Comparison of ENCODE assay signal across 8 cellular contexts in genomic region chr9:93095205-93096130, GRCh38. TPM values are rescaled to one million over a fixed set of nuclear protein-coding genes. Genes with fewer than 3 reads are reported as not detected.
DNase-seq lines count a peak whose midpoint lies in the region; ATAC-seq and TF ChIP-seq lines count a peak whose summit lies in the region.

No MANE protein-coding gene starts in this region.

- TF ChIP-seq CTCF in progenitor cell of endocrine pancreas (IDR thresholded peaks at IDR 0.05; ENCODE audit: unreplicated experiment) (no peak), upper lobe of right lung (IDR thresholded peaks at IDR 0.05) (no peak)

- peaks cover 59% of the 10 kb centered on the region for H3K4me1 ChIP-seq in upper lobe of right lung

- DNase-seq in NCI-H1694 (lab: John Stamatoyannopoulos, UW) (peak; percentile 93), T-helper 1 cell (peak; percentile 99 to 100 (median 100)), amniotic stem cell (lab: John Stamatoyannopoulos, UW) (peak; percentile 99), left ventricle myocardium superior (peak; percentile 100), progenitor cell of endocrine pancreas (ENCODE audit: low spot score, unreplicated experiment) (peak; percentile 100), upper lobe of right lung (peak; percentile 100)

- no peaks in the 10 kb centered on the region for H3K9me3 ChIP-seq in upper lobe of right lung

- no peaks in the 10 kb centered on the region for H3K9me3 Mint-ChIP-seq in progenitor cell of endocrine pancreas (ENCODE audit: low read depth)

- peaks cover 24% of the 10 kb centered on the region for H3K4me1 Mint-ChIP-seq in progenitor cell of endocrine pancreas (ENCODE audit: low read depth)

- H3K4me3 ChIP-seq in upper lobe of right lung: peak overlapping the region; percentile 91

- no peaks in the 10 kb centered on the region for H3K27me3 ChIP-seq in upper lobe of right lung

- H3K36me3 Mint-ChIP-seq in progenitor cell of endocrine pancreas (ENCODE audit: insufficient read depth): peaks cover under 1% of the 10 kb centered on the region

- ATAC-seq in GM18498 (IDR thresholded peaks at IDR 0.05; ENCODE audit: unreplicated experiment): peak; percentile 73
- peak; percentile 69 for ATAC-seq in HG02885 (IDR thresholded peaks at IDR 0.05; ENCODE audit: poor library complexity, unreplicated experiment)
- ATAC-seq in left ventricle myocardium superior: peak; percentile 86
- ATAC-seq in upper lobe of right lung: peak; percentile 88

- H3K27ac ChIP-seq in upper lobe of right lung: peak overlapping the region; percentile 95

- peak overlapping the region; percentile 68 for H3K4me3 Mint-ChIP-seq in progenitor cell of endocrine pancreas (ENCODE audit: low read depth)

- peak overlapping the region; percentile 84 for H3K27ac Mint-ChIP-seq in progenitor cell of endocrine pancreas

- intact Hi-C loops in left ventricle myocardium superior (cut with micrococcal nuclease): no loop called here
- intact Hi-C loops in upper lobe of right lung (cut with DNase I): no loop called here

- H3K27me3 Mint-ChIP-seq in progenitor cell of endocrine pancreas: no peaks in the 10 kb centered on the region

- H3K36me3 ChIP-seq in upper lobe of right lung: no peaks in the 10 kb centered on the region

RNA-seq across cellular contexts. Expression of gene CARD19, which starts 0.5 kb away (rescaled TPM):
- 22.4 TPM for total RNA-seq in left ventricle myocardium superior
- total RNA-seq in progenitor cell of endocrine pancreas: 19.3 and 20.4 TPM in 2 replicates
- 31.8 TPM for total RNA-seq in upper lobe of right lung

RNA-seq across cellular contexts. Expression of gene SUSD3, which starts 37.0 kb away (rescaled TPM):
- total RNA-seq in left ventricle myocardium superior (0.87 TPM), progenitor cell of endocrine pancreas (0.43 and 1.2 TPM in 2 replicates), upper lobe of right lung (4.8 TPM)

RNA-seq across cellular contexts. Expression of gene NINJ1, which starts 38.6 kb away (rescaled TPM):
- 46.8 TPM for total RNA-seq in left ventricle myocardium superior
- 38.1 and 39.5 TPM in 2 replicates for total RNA-seq in progenitor cell of endocrine pancreas
- 53.2 TPM for total RNA-seq in upper lobe of right lung

Comparison
In these comparisons a context has a peak if more than half of its experiments do, and no peak if none do; other contexts are left out.
1. Peak in every context shown above with its lines: DNase-seq, ATAC-seq, H3K4me3 ChIP-seq and H3K27ac ChIP-seq.